Comparison of ENCODE assay signal across 21 cellular contexts in genomic region chrX:48497871-48498270, GRCh38. TPM values are rescaled to one million over a fixed set of nuclear protein-coding genes. Genes with fewer than 3 reads are reported as not detected.
DNase-seq lines count a peak whose midpoint lies in the region; ATAC-seq and TF ChIP-seq lines count a peak whose summit lies in the region.
"Had no signal": no experiment of that assay in that cellular context is flagged by ENCODE, and none has a peak within 500 bp of the region (broad histone marks: within the 10 kb centered on the region; RNA-seq: fewer than 3 reads in every experiment).

No MANE protein-coding gene starts in this region.

- H3K36me3 ChIP-seq in fibroblast of lung (ENCODE audit: control insufficient read depth, insufficient read depth, low read length) (no peaks in the 10 kb centered on the region), smooth muscle cell (ENCODE audit: low read depth) (no peaks in the 10 kb centered on the region)
- H3K36me3 ChIP-seq: suprapubic skin, upper lobe of left lung had no signal

- H3K9me3 ChIP-seq in fibroblast of lung (ENCODE audit: control insufficient read depth, insufficient read depth, low read depth, low read length) = no peaks in the 10 kb centered on the region
- no peaks in the 10 kb centered on the region for H3K9me3 ChIP-seq in smooth muscle cell (replicated peaks; ENCODE audit: low read depth)
- H3K9me3 ChIP-seq: suprapubic skin had no signal

- H3K79me2 ChIP-seq in fibroblast of lung (ENCODE audit: control insufficient read depth, insufficient read depth, low read length) = no peaks in the 10 kb centered on the region
- H3K79me2 ChIP-seq in smooth muscle cell (ENCODE audit: low read depth) = no peaks in the 10 kb centered on the region

- no peaks in the 10 kb centered on the region for H4K20me1 ChIP-seq in fibroblast of lung (ENCODE audit: control insufficient read depth, extremely low read depth, insufficient read depth, low read length)
- no peaks in the 10 kb centered on the region for H4K20me1 ChIP-seq in smooth muscle cell (ENCODE audit: low read depth)

- no peak overlapping the region for H2AFZ ChIP-seq in fibroblast of lung (ENCODE audit: low read length)
- no peak overlapping the region for H2AFZ ChIP-seq in smooth muscle cell (ENCODE audit: low read depth)

- H3F3A ChIP-seq in smooth muscle cell (ENCODE audit: low read depth) = no peaks in the 10 kb centered on the region

- H3K4me3 ChIP-seq in fibroblast of lung (replicated peaks in 1 of 4; ENCODE audit: control extremely low read depth in 1 of 4, insufficient read depth in 1 of 4, low read depth in 3 of 4, low read length in 4 of 4) (no peak overlapping the region), smooth muscle cell (no peak overlapping the region)
- H3K4me3 ChIP-seq: suprapubic skin, upper lobe of left lung had no signal

- 66% methylated on average over 5 of the region's 5 CpGs for WGBS in smooth muscle cell (ENCODE audit: low lambda C conversion rate)

- ATAC-seq in SK-N-SH treated with all-trans-retinoic acid at 6 μM for 48 hours (peak; percentile 36), GM18868 (IDR thresholded peaks at IDR 0.05; ENCODE audit: unreplicated experiment) (no peak)
- ATAC-seq: natural killer cell treated with Interleukin-12 subunit alpha and Interleukin-12 subunit beta and Interleukin-15 and Interleukin-18, amount 100 ng/mL, for 72 hours; stimulated activated naive B cell treated with anti-CD40 and anti-IgM and Interleukin-4, amounts not matched to agents 10 μg/mL and 1 μg/mL and 100 μg/mL, for 72 hours had no signal

- H3K27ac ChIP-seq in fibroblast of lung (ENCODE audit: insufficient read depth, low read length) = peak overlapping the region; percentile 41
- H3K27ac ChIP-seq in smooth muscle cell (ENCODE audit: low read depth) = peak overlapping the region; percentile 32
- H3K27ac ChIP-seq: 22Rv1, suprapubic skin, upper lobe of left lung had no signal

- H3K4me2 ChIP-seq in fibroblast of lung (ENCODE audit: extremely low read depth, insufficient read depth, low read length) (no peak overlapping the region), smooth muscle cell (no peak overlapping the region)

- H3K4me1 ChIP-seq in fibroblast of lung (ENCODE audit: control insufficient read depth, extremely low read depth, insufficient read depth, low read length) (peaks cover 2% of the 10 kb centered on the region), smooth muscle cell (ENCODE audit: low read depth) (no peaks in the 10 kb centered on the region)
- H3K4me1 ChIP-seq: suprapubic skin, upper lobe of left lung had no signal

- no peaks in the 10 kb centered on the region for H3K27me3 ChIP-seq in fibroblast of lung (ENCODE audit: control insufficient read depth, insufficient read depth, low read length)
- no peaks in the 10 kb centered on the region for H3K27me3 ChIP-seq in smooth muscle cell (ENCODE audit: low read depth)
- H3K27me3 ChIP-seq: suprapubic skin, upper lobe of left lung had no signal

- DNase-seq in DMS 273 (lab: John Stamatoyannopoulos, UW; ENCODE audit: unreplicated experiment) (peak; percentile 24), DMS 273 treated with DMSO at 0.1 percent for 48 hours (lab: John Stamatoyannopoulos, UW) (no peak), fibroblast of lung (ENCODE audit: low read depth in 2 of 2) (no peak), smooth muscle cell (lab: John Stamatoyannopoulos, UW; ENCODE audit: unreplicated experiment) (no peak), GM19240 (ENCODE audit: insufficient read length, low spot score) (no peak), medulla oblongata (ENCODE audit: extremely low spot score) (no peak)
- DNase-seq: activated naive CD4-positive, alpha-beta T cell treated with anti-CD3 and anti-CD28 coated beads, Interleukin-2, amount 50 U/mL, for 16 hours; CD4-positive, CD25-positive, alpha-beta regulatory T cell; effector CD4-positive, alpha-beta T cell; GOT3; NCI-H1048; NCI-H1694; NCI-H446 treated with DMSO at 0.1 percent for 48 hours; occipital lobe; stimulated activated naive B cell treated with anti-CD40 and anti-IgM and Interleukin-4, amounts not matched to agents 10 μg/mL and 1 μg/mL and 100 μg/mL, for 72 hours; upper lobe of left lung had no signal

- TF ChIP-seq CTCF in fibroblast of lung (conservative IDR thresholded peaks at IDR 0.05 in 1 of 2, IDR thresholded peaks at IDR 0.05 in 1 of 2; ENCODE audit: low read depth in 1 of 2, low read length in 2 of 2) = no peak
- no peak for TF ChIP-seq CTCF in smooth muscle cell (IDR thresholded peaks at IDR 0.05; ENCODE audit: borderline replicate concordance, insufficient read depth, poor library complexity, severe bottlenecking)

- no peak overlapping the region for H3K9ac ChIP-seq in fibroblast of lung (ENCODE audit: insufficient read depth, low read length)
- H3K9ac ChIP-seq in smooth muscle cell (ENCODE audit: low read depth) = no peak overlapping the region

TF ChIP-seq in SK-N-SH treated with all-trans-retinoic acid at 6 μM for 48 hours, 23 proteins besides CTCF, POLR2A, EP300 and RAD21 (continues in another document):
- no peak for TF ChIP-seq ISL1 (CRISPR knock-in tag; IDR thresholded peaks at IDR 0.05)
- TF ChIP-seq GLIS3 (CRISPR knock-in tag; IDR thresholded peaks at IDR 0.05) = no peak
- no peak for TF ChIP-seq CSDC2 (CRISPR knock-in tag; IDR thresholded peaks at IDR 0.05)
- no peak for TF ChIP-seq ARNTL (CRISPR knock-in tag; IDR thresholded peaks at IDR 0.05; ENCODE audit: borderline replicate concordance, low read depth)
- TF ChIP-seq SNAI2 (CRISPR knock-in tag; IDR thresholded peaks at IDR 0.05) = no peak
- TF ChIP-seq PPARA (CRISPR knock-in tag; IDR thresholded peaks at IDR 0.05; ENCODE audit: borderline replicate concordance) = no peak
- TF ChIP-seq CREB5 (CRISPR knock-in tag; IDR thresholded peaks at IDR 0.05; ENCODE audit: low read depth) = no peak
- no peak for TF ChIP-seq TOX (CRISPR knock-in tag; IDR thresholded peaks at IDR 0.05; ENCODE audit: borderline replicate concordance)
- no peak for TF ChIP-seq ZNF70 (CRISPR knock-in tag; IDR thresholded peaks at IDR 0.05)
- no peak for TF ChIP-seq OSR1 (CRISPR knock-in tag; IDR thresholded peaks at IDR 0.05)
- TF ChIP-seq PATZ1 (CRISPR knock-in tag; IDR thresholded peaks at IDR 0.05; ENCODE audit: borderline replicate concordance) = no peak
- no peak for TF ChIP-seq RARB (CRISPR knock-in tag; IDR thresholded peaks at IDR 0.05)
- TF ChIP-seq ZC3H10 (CRISPR knock-in tag; IDR thresholded peaks at IDR 0.05) = no peak
- no peak for TF ChIP-seq ESRRG (CRISPR knock-in tag; IDR thresholded peaks at IDR 0.05)

RNA-seq across cellular contexts. Expression of gene PORCN, which starts 10.9 kb away (rescaled TPM):
- total RNA-seq in fibroblast of lung (6.2 and 11.4 TPM in 2 replicates), smooth muscle cell (25.1 and 25.5 TPM in 2 replicates)
- polyA plus RNA-seq in fibroblast of lung (5.4 and 6.0 TPM in 2 replicates), smooth muscle cell (14.8 and 23.2 TPM in 2 replicates)
- polyA plus RNA-seq in fibroblast of lung (2012) = 7.1 and 9.9 TPM in 2 replicates
- 29.7 and 53.0 TPM in 2 replicates for polyA minus RNA-seq in fibroblast of lung (ENCODE audit: low replicate concordance)

RNA-seq across cellular contexts. Expression of gene FTSJ1, which starts 21.9 kb away (rescaled TPM):
- total RNA-seq in fibroblast of lung = 22.6 and 29.4 TPM in 2 replicates
- 30.2 and 38.0 TPM in 2 replicates for polyA plus RNA-seq in fibroblast of lung
- polyA plus RNA-seq in fibroblast of lung (2012) = 41.1 and 54.5 TPM in 2 replicates
- 84.7 and 94.8 TPM in 2 replicates for polyA minus RNA-seq in fibroblast of lung (ENCODE audit: low replicate concordance)
- 60.6 and 78.9 TPM in 2 replicates for total RNA-seq in smooth muscle cell
- 80.8 and 82.4 TPM in 2 replicates for polyA plus RNA-seq in smooth muscle cell

RNA-seq across cellular contexts. Expression of gene EBP, which starts 23.7 kb away (rescaled TPM):
- total RNA-seq in fibroblast of lung = 30.8 and 93.5 TPM in 2 replicates
- 61.0 and 68.2 TPM in 2 replicates for polyA plus RNA-seq in fibroblast of lung
- polyA plus RNA-seq in fibroblast of lung (2012) = 73.9 and 90.6 TPM in 2 replicates
- polyA minus RNA-seq in fibroblast of lung (ENCODE audit: low replicate concordance) = 224 and 291 TPM in 2 replicates
- 49.1 and 63.0 TPM in 2 replicates for total RNA-seq in smooth muscle cell
- 85.5 and 99.8 TPM in 2 replicates for polyA plus RNA-seq in smooth muscle cell

RNA-seq across cellular contexts. Expression of gene SLC38A5, which starts 27.8 kb away (rescaled TPM):
- 21.5 and 21.8 TPM in 2 replicates for total RNA-seq in fibroblast of lung
- polyA plus RNA-seq in fibroblast of lung = 8.3 and 35.0 TPM in 2 replicates
- 6.9 and 34.3 TPM in 2 replicates for polyA plus RNA-seq in fibroblast of lung (2012)
- 22.3 and 167 TPM in 2 replicates for polyA minus RNA-seq in fibroblast of lung (ENCODE audit: low replicate concordance)
- total RNA-seq in smooth muscle cell = 69.4 and 79.0 TPM in 2 replicates
- polyA plus RNA-seq in smooth muscle cell = 68.7 and 88.7 TPM in 2 replicates

RNA-seq across cellular contexts. Expression of gene TBC1D25, which starts 41.6 kb away (rescaled TPM):
- total RNA-seq in fibroblast of lung = 3.9 and 5.1 TPM in 2 replicates
- polyA plus RNA-seq in fibroblast of lung = 8.5 and 9.4 TPM in 2 replicates
- 12.2 and 13.6 TPM in 2 replicates for polyA plus RNA-seq in fibroblast of lung (2012)
- polyA minus RNA-seq in fibroblast of lung (ENCODE audit: low replicate concordance) = 25.0 and 52.6 TPM in 2 replicates
- 3.8 and 4.5 TPM in 2 replicates for total RNA-seq in smooth muscle cell
- 9.7 and 9.8 TPM in 2 replicates for polyA plus RNA-seq in smooth muscle cell
